In the genomic region with DNA sequence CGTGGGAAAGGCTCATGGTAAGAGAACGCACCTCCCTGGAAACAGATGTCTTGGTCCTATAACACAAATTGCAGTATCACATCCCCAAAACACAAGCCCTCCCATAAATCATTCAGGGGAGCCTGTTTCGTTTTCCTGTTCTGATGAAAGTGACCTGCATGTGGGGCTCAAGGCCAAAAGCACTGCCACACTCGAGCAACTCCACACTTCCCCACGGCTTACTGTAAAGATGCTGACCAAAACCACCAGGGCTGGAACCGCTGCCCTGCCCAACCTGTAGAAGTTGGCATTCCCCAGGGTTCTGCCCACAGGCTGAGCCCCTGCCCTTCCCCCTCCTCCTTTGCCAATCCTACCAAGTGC, we compare ENCODE assay signal across 12 cellular contexts.
DNase-seq lines count a peak whose midpoint lies in the region; ATAC-seq lines count a peak whose summit lies in the region.
"Had no signal": no experiment of that assay in that cellular context is flagged by ENCODE, and none has a peak within 500 bp of the region (broad histone marks: within the 10 kb centered on the region; RNA-seq: fewer than 3 reads in every experiment).

No MANE protein-coding gene starts in this region.

- peak; percentile 50 for ATAC-seq in GM18519 (IDR thresholded peaks at IDR 0.05; ENCODE audit: low FRiP score, unreplicated experiment)
- ATAC-seq in GM21529 (IDR thresholded peaks at IDR 0.05; ENCODE audit: unreplicated experiment) = peak; percentile 91
- peak; percentile 87 for ATAC-seq in HG03196 (IDR thresholded peaks at IDR 0.05; ENCODE audit: unreplicated experiment)
- ATAC-seq: activated CD8-positive, alpha-beta T cell treated with anti-CD3 and anti-CD28 coated beads, Interleukin-2, amount 10 ng/mL, durations not matched to agents 7 days and 5 days had no signal

- DNase-seq in germinal center (ENCODE audit: low spot score) = peak; percentile 53
- DNase-seq in DMS 273 treated with DMSO at 0.1 percent for 48 hours (lab: John Stamatoyannopoulos, UW) = no peak
- no peak for DNase-seq in NCI-H146 treated with DMSO at 0.1 percent for 48 hours (lab: John Stamatoyannopoulos, UW; ENCODE audit: unreplicated experiment)
- no peak for DNase-seq in NCI-H1417 treated with DMSO at 0.1 percent for 48 hours (lab: John Stamatoyannopoulos, UW)
- DNase-seq in AML-193 (lab: John Stamatoyannopoulos, UW) = no peak
- DNase-seq: activated CD8-positive, alpha-beta T cell treated with anti-CD3 and anti-CD28 coated beads, Interleukin-2, amount 10 ng/mL, durations not matched to agents 7 days and 5 days; H7; NCI-H1092; SHP77 treated with DMSO at 0.1 percent for 48 hours had no signal
